In genomic region chr15:31352911-31353811, GRCh38 we compare ENCODE assay signal across 8 cellular contexts. TPM values are rescaled to one million over a fixed set of nuclear protein-coding genes. Genes with fewer than 3 reads are reported as not detected.
DNase-seq lines count a peak whose midpoint lies in the region; ATAC-seq and TF ChIP-seq lines count a peak whose summit lies in the region.

No MANE protein-coding gene starts in this region.

- H3K27ac Mint-ChIP-seq in activated CD4-positive, alpha-beta memory T cell treated with anti-CD3 and anti-CD28 coated beads, Interleukin-2, amount 10 ng/mL, durations not matched to agents 7 days and 5 days = peak overlapping the region; percentile 93

- TF ChIP-seq CTCF in fibroblast of mammary gland (conservative IDR thresholded peaks at IDR 0.05; ENCODE audit: control insufficient read depth, insufficient read depth, low read depth, low read length) (no peak), neutrophil (IDR thresholded peaks at IDR 0.05) (no peak)

- CTCF ChIA-PET in activated CD4-positive, alpha-beta memory T cell treated with anti-CD3 and anti-CD28 coated beads, Interleukin-2, amount 10 ng/mL, durations not matched to agents 7 days and 5 days (lab: Charles Lee) = interaction anchor here (1.2 to 1.6 kb wide), 3 partner anchors 11 to 12 kb away, joined by 3 to 5 read pairs (median 4); no protein-coding TSS in a partner anchor

- H3K27me3 ChIP-seq in neutrophil = no peaks in the 10 kb centered on the region

- H3K36me3 ChIP-seq in neutrophil = peaks cover 29% of the 10 kb centered on the region

- H3K4me1 ChIP-seq in neutrophil (ENCODE audit: control insufficient read depth in 1 of 2, insufficient read depth in 1 of 2, low read depth in 1 of 2, low read length in 1 of 2) = peaks cover 56 to 90% of the 10 kb centered on the region in 2 experiments

- H3K9me3 Mint-ChIP-seq in activated CD4-positive, alpha-beta memory T cell treated with anti-CD3 and anti-CD28 coated beads, Interleukin-2, amount 10 ng/mL, durations not matched to agents 7 days and 5 days = peaks cover 5% of the 10 kb centered on the region

- no peaks in the 10 kb centered on the region for H3K27me3 Mint-ChIP-seq in activated CD4-positive, alpha-beta memory T cell treated with anti-CD3 and anti-CD28 coated beads, Interleukin-2, amount 10 ng/mL, durations not matched to agents 7 days and 5 days

- peaks cover 73% of the 10 kb centered on the region for H3K36me3 Mint-ChIP-seq in activated CD4-positive, alpha-beta memory T cell treated with anti-CD3 and anti-CD28 coated beads, Interleukin-2, amount 10 ng/mL, durations not matched to agents 7 days and 5 days (ENCODE audit: low read depth)

- POLR2A ChIA-PET in activated CD4-positive, alpha-beta memory T cell treated with anti-CD3 and anti-CD28 coated beads, Interleukin-2, amount 10 ng/mL, durations not matched to agents 7 days and 5 days (lab: Charles Lee) = interaction anchor here (0.7 to 21.7 kb wide), 12 partner anchors 6 to 121 kb away, joined by 3 to 374 read pairs (median 6); partner anchors contain the start of gene KLF13

- peak; percentile 54 to 62 for DNase-seq in activated CD4-positive, alpha-beta T cell treated with anti-CD3 and anti-CD28 coated beads for 4 hours
- no peak for DNase-seq in activated CD4-positive, alpha-beta T cell treated with anti-CD3 and anti-CD28 coated beads for 1 hour
- DNase-seq in NCI-H1092 (lab: John Stamatoyannopoulos, UW) = peak; percentile 51
- no peak for DNase-seq in activated CD4-positive, alpha-beta memory T cell treated with anti-CD3 and anti-CD28 coated beads, Interleukin-2, amount 10 ng/mL, durations not matched to agents 7 days and 5 days
- peak; percentile 87 for DNase-seq in fibroblast of mammary gland (ENCODE audit: low read depth)
- no peak for DNase-seq in activated CD4-positive, CD25-positive, alpha-beta regulatory T cell (lab: John Stamatoyannopoulos, UW)

- peak; percentile 58 for ATAC-seq in HG02571 (IDR thresholded peaks at IDR 0.05; ENCODE audit: unreplicated experiment)

- H3K4me3 ChIP-seq in fibroblast of mammary gland (ENCODE audit: control insufficient read depth, low read depth, low read length) (no peak overlapping the region), neutrophil (ENCODE audit: low read depth in 1 of 2, low read length in 1 of 2) (peak overlapping the region in 1 of 2 experiments; percentile 21)

- H3K4me1 Mint-ChIP-seq in activated CD4-positive, alpha-beta memory T cell treated with anti-CD3 and anti-CD28 coated beads, Interleukin-2, amount 10 ng/mL, durations not matched to agents 7 days and 5 days = peaks cover 98% of the 10 kb centered on the region

- no peaks in the 10 kb centered on the region for H3K9me3 ChIP-seq in neutrophil

- peak overlapping the region; percentile 66 for H3K4me3 Mint-ChIP-seq in activated CD4-positive, alpha-beta memory T cell treated with anti-CD3 and anti-CD28 coated beads, Interleukin-2, amount 10 ng/mL, durations not matched to agents 7 days and 5 days

- peak overlapping the region; percentile 70 for H3K27ac ChIP-seq in neutrophil

RNA-seq across cellular contexts. Expression of gene KLF13, which starts 26.5 kb away (rescaled TPM):
- 100 to 1,000 TPM; 199 TPM for total RNA-seq in activated CD4-positive, alpha-beta memory T cell treated with anti-CD3 and anti-CD28 coated beads, Interleukin-2, amount 10 ng/mL, durations not matched to agents 7 days and 5 days

Comparison
In these comparisons a context has a peak if more than half of its experiments do, and no peak if none do; other contexts are left out.
1. DNase-seq: peak in activated CD4-positive, alpha-beta T cell treated with anti-CD3 and anti-CD28 coated beads for 4 hours (2 of 2), NCI-H1092 (single experiment) and fibroblast of mammary gland (single experiment); none in activated CD4-positive, alpha-beta T cell treated with anti-CD3 and anti-CD28 coated beads for 1 hour (single experiment), activated CD4-positive, alpha-beta memory T cell treated with anti-CD3 and anti-CD28 coated beads, Interleukin-2, amount 10 ng/mL, durations not matched to agents 7 days and 5 days (single experiment) and activated CD4-positive, CD25-positive, alpha-beta regulatory T cell (0 of 4).